ENCODE assay signal across 23 cellular contexts in genomic region chr20:43262341-43262740, GRCh38.
DNase-seq lines count a peak whose midpoint lies in the region; FAIRE-seq and TF ChIP-seq lines count a peak whose summit lies in the region.
"Had no signal": no experiment of that assay in that cellular context is flagged by ENCODE, and none has a peak within 500 bp of the region (broad histone marks: within the 10 kb centered on the region; RNA-seq: fewer than 3 reads in every experiment).

No MANE protein-coding gene starts in this region.

- no peaks in the 10 kb centered on the region for H3K23me2 ChIP-seq in H9 (ENCODE audit: insufficient read length, low read depth, low read length, poor library complexity, severe bottlenecking)

- H3K27ac ChIP-seq in H9 (ENCODE audit: insufficient read length, low read depth, low read length): no peak overlapping the region
- no peak overlapping the region for H3K27ac ChIP-seq in vagina
- H3K27ac ChIP-seq: BLaER1 treated with 17β-estradiol and CSF1 and Interleukin-3, amounts not matched to agents 10 nM and 100 nM; C4-2B had no signal

- H3K4me2 ChIP-seq in H9 (ENCODE audit: insufficient read depth, insufficient read length, low read length): no peak overlapping the region
- H3K4me2 ChIP-seq: BLaER1 treated with 17β-estradiol and CSF1 and Interleukin-3, amounts not matched to agents 10 nM and 100 nM had no signal

- in situ Hi-C loops in G401 (cut with HindIII; ENCODE audit: low sequenced_read_pairs): no loop called here

- H3K9me3 Mint-ChIP-seq in H9 (peaks cover 8% of the 10 kb centered on the region in 2 experiments; a peak in 4 of 5 replicates), neural crest cell (peaks cover 10% of the 10 kb centered on the region)
- H3K9me3 Mint-ChIP-seq: CD4-positive, alpha-beta T cell had no signal

- H2BK120ac ChIP-seq in H9 (ENCODE audit: low read depth, low read length, poor library complexity, severe bottlenecking): no peak overlapping the region

- H3K36me3 ChIP-seq in bronchial epithelial cell (ENCODE audit: control insufficient read depth, insufficient read depth, low read length): no peaks in the 10 kb centered on the region
- no peaks in the 10 kb centered on the region for H3K36me3 ChIP-seq in vagina
- H3K36me3 ChIP-seq: BLaER1 treated with 17β-estradiol and CSF1 and Interleukin-3, amounts not matched to agents 10 nM and 100 nM had no signal

- no peak overlapping the region for H4K8ac ChIP-seq in H9 (replicated peaks; ENCODE audit: insufficient read length, low read depth, low read length)

- H3K56ac ChIP-seq in H9 (ENCODE audit: insufficient read length, low read depth, low read length): no peak overlapping the region

- H3K4me3 ChIP-seq in bronchial epithelial cell (ENCODE audit: low read depth, low read length): no peak overlapping the region
- no peak overlapping the region for H3K4me3 ChIP-seq in vagina
- H3K4me3 ChIP-seq: BLaER1 treated with 17β-estradiol and CSF1 and Interleukin-3, amounts not matched to agents 10 nM and 100 nM; GM12878 had no signal

- H3K36me3 Mint-ChIP-seq in H9 (ENCODE audit: insufficient read depth in 1 of 3, low read depth in 3 of 3): no peaks in the 10 kb centered on the region; a peak in 1 of 7 replicates
- H3K36me3 Mint-ChIP-seq in neural crest cell (ENCODE audit: low read depth): no peaks in the 10 kb centered on the region
- H3K36me3 Mint-ChIP-seq: CD8-positive, alpha-beta T cell had no signal

- TF ChIP-seq CTCF in H9 (conservative IDR thresholded peaks at IDR 0.05): no peak
- no peak for TF ChIP-seq CTCF in bronchial epithelial cell (IDR thresholded peaks at IDR 0.05; ENCODE audit: insufficient read depth, low read length, severe bottlenecking)
- TF ChIP-seq CTCF in neural crest cell (conservative IDR thresholded peaks at IDR 0.05): no peak
- TF ChIP-seq CTCF in vagina (IDR thresholded peaks at IDR 0.05): no peak

- TF ChIP-seq POLR2A in vagina (IDR thresholded peaks at IDR 0.05): no peak

- DNase-seq in G401 (ENCODE audit: low spot score): peak; percentile 1
- no peak for DNase-seq in H9
- DNase-seq in bronchial epithelial cell (ENCODE audit: low read depth): no peak
- DNase-seq in neural crest cell (ENCODE audit: low read depth, low spot score): no peak
- no peak for DNase-seq in vagina (ENCODE audit: extremely low spot score in 2 of 2)
- DNase-seq in iPS-NIHi7 (ENCODE audit: extremely low spot score): no peak
- no peak for DNase-seq in foreskin melanocyte
- DNase-seq: 8988T; AML-193; Caco-2; Calu3; CD4-positive, alpha-beta T cell; CD8-positive, alpha-beta T cell; DMS79 treated with DMSO at 0.1 percent for 48 hours; GDM1 had no signal

- H3K9me3 ChIP-seq in H9 (ENCODE audit: control insufficient read depth, low read depth, low read length) (peaks cover 6% of the 10 kb centered on the region), vagina (no peaks in the 10 kb centered on the region)

- no peaks in the 10 kb centered on the region for H4K20me1 ChIP-seq in H9 (ENCODE audit: control insufficient read depth, insufficient read depth, insufficient read length)
- H4K20me1 ChIP-seq: BLaER1 treated with 17β-estradiol and CSF1 and Interleukin-3, amounts not matched to agents 10 nM and 100 nM had no signal

- H3K27me3 Mint-ChIP-seq in H9 (ENCODE audit: low read depth): peaks cover 13% of the 10 kb centered on the region
- H3K27me3 Mint-ChIP-seq in neural crest cell (ENCODE audit: low read depth): peaks cover 46% of the 10 kb centered on the region

- no peak overlapping the region for H2BK12ac ChIP-seq in H9 (ENCODE audit: insufficient read length, low read depth, low read length)

- H3T11ph ChIP-seq in H9 (ENCODE audit: low read length): no peak overlapping the region

- intact Hi-C loops in vagina (cut with DNase I): no loop called here

- H3K4me1 ChIP-seq in H9 (ENCODE audit: insufficient read depth, low read length): no peaks in the 10 kb centered on the region
- H3K4me1 ChIP-seq in vagina: no peaks in the 10 kb centered on the region
- H3K4me1 ChIP-seq: BLaER1 treated with 17β-estradiol and CSF1 and Interleukin-3, amounts not matched to agents 10 nM and 100 nM; Caco-2 had no signal

- no peak overlapping the region for H4K5ac ChIP-seq in H9 (ENCODE audit: insufficient read length, low read depth, low read length)

- H2BK15ac ChIP-seq in H9 (ENCODE audit: low read depth, low read length): no peak overlapping the region

- H3K14ac ChIP-seq in H9 (ENCODE audit: insufficient read depth, low read length): 0 out of 2 replicates have a peak overlapping the region, but pooled peaks have one; percentile 22

- no peak overlapping the region for H2BK20ac ChIP-seq in H9 (ENCODE audit: low read depth, low read length, poor library complexity, severe bottlenecking)

- no CpG with 5 or more reads among the region's 8 CpGs for WGBS in H9 (ENCODE audit: extremely low coverage, insufficient read length, low lambda C conversion rate)

- H2BK5ac ChIP-seq in H9 (ENCODE audit: insufficient read length, low read length): no peak overlapping the region

- H2AFZ ChIP-seq in H9 (ENCODE audit: low read length): no peak overlapping the region

- peaks cover 0 to 4% of the 10 kb centered on the region in 2 experiments; a peak in 2 of 4 replicates for H3K4me1 Mint-ChIP-seq in H9
- no peaks in the 10 kb centered on the region for H3K4me1 Mint-ChIP-seq in neural crest cell
- H3K4me1 Mint-ChIP-seq: B cell had no signal

- no peak overlapping the region for H3K4ac ChIP-seq in H9 (ENCODE audit: low read depth, low read length)

- H3K4me3 Mint-ChIP-seq in H9 (no peak overlapping the region), neural crest cell (no peak overlapping the region)
- H3K4me3 Mint-ChIP-seq: B cell; CD4-positive, alpha-beta T cell; CD8-positive, alpha-beta T cell had no signal

- no peak overlapping the region for H3K18ac ChIP-seq in H9 (ENCODE audit: insufficient read length, low read depth, low read length)

- H3K79me2 ChIP-seq in H9 (ENCODE audit: insufficient read depth, low read length): no peaks in the 10 kb centered on the region

- no peak overlapping the region for H2AK5ac ChIP-seq in H9 (ENCODE audit: insufficient read length, low read length)

- H3K27me3 ChIP-seq in H9 (ENCODE audit: insufficient read depth, low read length): no peaks in the 10 kb centered on the region
- H3K27me3 ChIP-seq in bronchial epithelial cell (ENCODE audit: control insufficient read depth, insufficient read depth, low read length): no peaks in the 10 kb centered on the region
- no peaks in the 10 kb centered on the region for H3K27me3 ChIP-seq in vagina
- H3K27me3 ChIP-seq: BLaER1 treated with 17β-estradiol and CSF1 and Interleukin-3, amounts not matched to agents 10 nM and 100 nM had no signal

- H3K27ac Mint-ChIP-seq in H9 (no peak overlapping the region), neural crest cell (ENCODE audit: unreplicated experiment) (peak overlapping the region; percentile 19)
- H3K27ac Mint-ChIP-seq: B cell; CD4-positive, alpha-beta T cell; CD8-positive, alpha-beta T cell had no signal

- H3K79me1 ChIP-seq in H9 (ENCODE audit: insufficient read depth, low read depth, low read length, poor library complexity, severe bottlenecking): no peaks in the 10 kb centered on the region

- H4K91ac ChIP-seq in H9 (ENCODE audit: insufficient read length, low read depth, low read length): no peak overlapping the region

- peak; percentile 68 for FAIRE-seq in bronchial epithelial cell (lab: Jason Lieb, UNC)
- FAIRE-seq: A204.1, D721Med, GM12878, GM12892, GM18507 had no signal

- H3K9ac ChIP-seq in H9 (ENCODE audit: extremely low read depth, insufficient read length, low read length): no peak overlapping the region
- H3K9ac ChIP-seq: BLaER1 treated with 17β-estradiol and CSF1 and Interleukin-3, amounts not matched to agents 10 nM and 100 nM had no signal

- no peak overlapping the region for H3K23ac ChIP-seq in H9 (ENCODE audit: insufficient read length, low read depth, low read length)
